ENCODE assay signal across 8 cellular contexts in the genomic region with DNA sequence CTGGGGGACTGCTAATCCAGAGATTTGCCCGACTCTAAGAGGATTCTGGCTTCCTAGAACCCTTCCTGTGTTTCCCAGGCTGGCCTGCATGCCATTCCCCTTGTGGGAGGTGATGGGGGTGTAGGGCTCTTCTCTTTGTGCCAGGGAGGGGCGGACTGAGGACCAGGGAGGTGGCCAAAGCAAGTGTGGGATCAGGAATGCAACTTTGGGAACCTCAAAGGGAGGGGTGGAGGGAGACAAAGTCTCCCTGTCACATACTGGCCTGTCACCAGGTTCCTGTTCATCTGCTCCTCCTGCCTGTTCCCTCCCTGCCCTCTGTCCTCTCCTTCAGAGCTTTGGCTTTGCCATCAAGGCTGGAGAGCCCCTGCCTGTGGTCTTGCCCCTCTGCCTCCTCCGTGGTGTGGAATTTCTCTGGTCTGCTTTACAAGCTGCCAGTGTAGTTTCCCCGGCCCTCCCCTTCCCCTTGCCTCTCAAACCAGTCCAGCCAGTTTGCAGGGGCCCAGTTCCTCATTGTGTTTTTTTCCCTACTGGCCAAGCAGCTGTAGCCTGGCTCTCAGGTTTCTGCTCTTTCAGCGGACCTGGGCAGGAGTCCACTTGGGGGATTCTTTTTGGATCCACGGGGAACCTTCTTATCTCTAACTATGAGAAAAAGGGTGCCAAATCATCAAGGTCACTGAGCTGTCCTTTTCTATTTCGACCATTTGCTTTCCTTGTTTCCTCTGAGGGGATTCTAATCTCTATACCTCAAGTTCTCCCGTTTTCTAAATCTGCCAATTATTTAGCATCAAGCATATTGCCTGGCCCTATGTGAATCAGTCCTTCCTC. TPM values are rescaled to one million over a fixed set of nuclear protein-coding genes. Genes with fewer than 3 reads are reported as not detected.
DNase-seq lines count a peak whose midpoint lies in the region; ATAC-seq, FAIRE-seq and TF ChIP-seq lines count a peak whose summit lies in the region.

No MANE protein-coding gene starts in this region.

- H3K9me3 ChIP-seq in GM12878 (replicated peaks; ENCODE audit: control insufficient read depth, insufficient read depth, low read length) (no peaks in the 10 kb centered on the region), liver (ENCODE audit: control insufficient read depth in 4 of 4, low read length in 3 of 4) (no peaks in the 10 kb centered on the region)

- no peak overlapping the region for H3K4me3 ChIP-seq in GM12878
- H3K4me3 ChIP-seq in liver (ENCODE audit: low read depth in 1 of 3, low read length in 3 of 3), result peak overlapping the region; percentile 10 to 72 (median 51)

- peaks cover 6 to 7% of the 10 kb centered on the region in 2 experiments for H3K27me3 ChIP-seq in GM12878 (replicated peaks in 1 of 2; ENCODE audit: control insufficient read depth in 2 of 2, insufficient read depth in 2 of 2, low read length in 1 of 2)
- H3K27me3 ChIP-seq in liver (ENCODE audit: control insufficient read depth in 4 of 4, insufficient read depth in 4 of 4, low read length in 3 of 4), result no peaks in the 10 kb centered on the region

- RAD21 ChIA-PET in GM12878 (lab: Charles Lee; ENCODE audit: unreplicated experiment), result interaction anchor here (0.6 kb wide), 1 partner anchor 94 kb away, joined by 3 read pairs; no protein-coding TSS in a partner anchor

- TF ChIP-seq CTCF in GM12878 (IDR thresholded peaks at IDR 0.05 in 2 of 3, conservative IDR thresholded peaks at IDR 0.05 in 1 of 3; ENCODE audit: control insufficient read depth in 2 of 3, extremely low read depth in 1 of 3, insufficient read depth in 1 of 3, low read depth in 3 of 3, low read length in 3 of 3), result no peak
- TF ChIP-seq CTCF in liver (IDR thresholded peaks at IDR 0.05; ENCODE audit: low read depth, low read length, missing input control), result no peak
- TF ChIP-seq CTCF in GM10248 (IDR thresholded peaks at IDR 0.05; ENCODE audit: control extremely low read depth, extremely low read depth, low read depth, missing control alignments), result no peak

- peak overlapping the region; percentile 7 for H3K4me3 Mint-ChIP-seq in stimulated activated naive CD8-positive, alpha-beta T cell treated with anti-CD3 and anti-CD28 coated beads, Interleukin-15, Interleukin-2, amounts not matched to agents 100 ng/mL and 50 ng/mL, for 24 hours
- no peak overlapping the region for H3K4me3 Mint-ChIP-seq in stimulated activated naive CD8-positive, alpha-beta T cell treated with anti-CD3 and anti-CD28 coated beads, Interleukin-15, amount 100 ng/mL, for 72 hours

- no peaks in the 10 kb centered on the region for H4K20me1 ChIP-seq in GM12878 (ENCODE audit: control insufficient read depth, insufficient read depth)

- H3K9ac ChIP-seq in GM12878 (ENCODE audit: control insufficient read depth, insufficient read depth, low read length) (no peak overlapping the region), liver (ENCODE audit: low read depth in 1 of 2, low read length in 2 of 2) (peak overlapping the region; percentile 26 to 51)

- H3K79me2 ChIP-seq in GM12878 (ENCODE audit: control insufficient read depth, insufficient read depth, low read length), result no peaks in the 10 kb centered on the region

- no peaks in the 10 kb centered on the region for H3K36me3 Mint-ChIP-seq in stimulated activated naive CD8-positive, alpha-beta T cell treated with anti-CD3 and anti-CD28 coated beads, Interleukin-15, Interleukin-2, amounts not matched to agents 100 ng/mL and 50 ng/mL, for 24 hours (ENCODE audit: low read depth)

- intact Hi-C loops in GM12878 (cut with micrococcal nuclease; ENCODE audit: unreplicated experiment), result loop anchor here (5.0 kb wide), 1 partner anchor 71 kb away; no protein-coding TSS in a partner anchor

- peaks cover 28% of the 10 kb centered on the region for H3K4me1 Mint-ChIP-seq in stimulated activated naive CD8-positive, alpha-beta T cell treated with anti-CD3 and anti-CD28 coated beads, Interleukin-15, Interleukin-2, amounts not matched to agents 100 ng/mL and 50 ng/mL, for 24 hours (ENCODE audit: low read depth)
- H3K4me1 Mint-ChIP-seq in stimulated activated naive CD8-positive, alpha-beta T cell treated with anti-CD3 and anti-CD28 coated beads, Interleukin-15, amount 100 ng/mL, for 72 hours, result peaks cover 27% of the 10 kb centered on the region

- H3K9me3 Mint-ChIP-seq in stimulated activated naive CD8-positive, alpha-beta T cell treated with anti-CD3 and anti-CD28 coated beads, Interleukin-15, Interleukin-2, amounts not matched to agents 100 ng/mL and 50 ng/mL, for 24 hours, result no peaks in the 10 kb centered on the region
- H3K9me3 Mint-ChIP-seq in stimulated activated naive CD8-positive, alpha-beta T cell treated with anti-CD3 and anti-CD28 coated beads, Interleukin-15, amount 100 ng/mL, for 72 hours, result no peaks in the 10 kb centered on the region

- peaks cover 3% of the 10 kb centered on the region for H3K27me3 Mint-ChIP-seq in stimulated activated naive CD8-positive, alpha-beta T cell treated with anti-CD3 and anti-CD28 coated beads, Interleukin-15, Interleukin-2, amounts not matched to agents 100 ng/mL and 50 ng/mL, for 24 hours
- no peaks in the 10 kb centered on the region for H3K27me3 Mint-ChIP-seq in stimulated activated naive CD8-positive, alpha-beta T cell treated with anti-CD3 and anti-CD28 coated beads, Interleukin-15, amount 100 ng/mL, for 72 hours

- 34% methylated on average over 8 of the region's 8 CpGs for WGBS in GM12878 (ENCODE audit: insufficient coverage, insufficient replicate concordance, low lambda C conversion rate, missing lambda C conversion rate)
- WGBS in liver, result 16% methylated on average over 8 of the region's 8 CpGs

- H2AFZ ChIP-seq in GM12878 (ENCODE audit: control insufficient read depth, low read depth, low read length), result no peak overlapping the region

- POLR2A ChIA-PET in GM12878 (lab: Charles Lee), result no interaction called here
- POLR2A ChIA-PET in GM10248 (lab: Yijun Ruan, JAX), result no interaction called here

- no peak overlapping the region for H3K27ac Mint-ChIP-seq in stimulated activated naive CD8-positive, alpha-beta T cell treated with anti-CD3 and anti-CD28 coated beads, Interleukin-15, Interleukin-2, amounts not matched to agents 100 ng/mL and 50 ng/mL, for 24 hours
- H3K27ac Mint-ChIP-seq in stimulated activated naive CD8-positive, alpha-beta T cell treated with anti-CD3 and anti-CD28 coated beads, Interleukin-15, amount 100 ng/mL, for 72 hours, result peak overlapping the region in 1 of 2 donors; percentile 65

- CTCF ChIA-PET in GM12878 (lab: Yijun Ruan, JAX) (no interaction called here), GM10248 (lab: Yijun Ruan, JAX) (interaction anchor here (0.9 kb wide), 1 partner anchor 23 kb away, joined by 3 read pairs; no protein-coding TSS in a partner anchor)

- SMC1A ChIA-PET in GM12878 (lab: Charles Lee; ENCODE audit: uncharacterized antibody, unreplicated experiment), result no interaction called here

- FAIRE-seq in GM12878 (lab: Jason Lieb, UNC), result no peak

- H3K27ac ChIP-seq in GM12878 (ENCODE audit: control insufficient read depth, insufficient read depth) (no peak overlapping the region), liver (ENCODE audit: low read depth in 1 of 2, low read length in 2 of 2) (peak overlapping the region; percentile 94 to 96)

- TF ChIP-seq EP300 in GM12878 (IDR thresholded peaks at IDR 0.05; ENCODE audit: borderline replicate concordance in 1 of 2, control insufficient read depth in 1 of 2, low read depth in 2 of 2, low read length in 2 of 2), result no peak

- in situ Hi-C loops in GM12878 (cut with MboI), result loop anchor here (5.0 kb wide), 1 partner anchor 66 kb away; no protein-coding TSS in a partner anchor

- DNase-seq in stimulated activated naive CD8-positive, alpha-beta T cell treated with anti-CD3 and anti-CD28 coated beads, Interleukin-15, amount 100 ng/mL, for 72 hours, result no peak
- DNase-seq in GM12878 (ENCODE audit: low read depth, low spot score) (no peak), DMS 273 (lab: John Stamatoyannopoulos, UW; ENCODE audit: unreplicated experiment) (no peak), GM10248 (ENCODE audit: extremely low spot score) (no peak)

- no peaks in the 10 kb centered on the region for H3K36me3 ChIP-seq in GM12878 (ENCODE audit: control insufficient read depth in 2 of 2, insufficient read depth in 2 of 2, low read length in 1 of 2)
- H3K36me3 ChIP-seq in liver (ENCODE audit: control insufficient read depth in 4 of 4, insufficient read depth in 3 of 4, low read depth in 1 of 4, low read length in 3 of 4), result no peaks in the 10 kb centered on the region

- TF ChIP-seq RAD21 in GM12878 (IDR thresholded peaks at IDR 0.05; ENCODE audit: insufficient read depth, low read depth, low read length) (no peak), liver (IDR thresholded peaks at IDR 0.05) (no peak)

- ATAC-seq in stimulated activated naive CD8-positive, alpha-beta T cell treated with anti-CD3 and anti-CD28 coated beads, Interleukin-15, amount 100 ng/mL, for 72 hours, result no peak
- ATAC-seq in GM12878 (no peak), HG03457 (IDR thresholded peaks at IDR 0.05; ENCODE audit: unreplicated experiment) (no peak), HG03280 (IDR thresholded peaks at IDR 0.05; ENCODE audit: unreplicated experiment) (no peak)

- no peak overlapping the region; the same call in 1 of the 2 replicates for H3K4me2 ChIP-seq in GM12878 (ENCODE audit: control insufficient read depth, insufficient read depth)

- H3K4me1 ChIP-seq in GM12878 (ENCODE audit: control insufficient read depth, insufficient read depth, low read length) (peaks cover 23% of the 10 kb centered on the region), liver (ENCODE audit: control insufficient read depth in 4 of 4, insufficient read depth in 4 of 4, low read length in 3 of 4) (peaks cover 4 to 65% (median 34%) of the 10 kb centered on the region in 4 donors)

- TF ChIP-seq POLR2A in GM12878 (IDR thresholded peaks at IDR 0.05; ENCODE audit: low read depth, low read length), result no peak

- BruUV-seq in GM12878 (replicated peaks; lab: Mats Ljungman, UMichigan), result no TSS peak

RNA-seq across cellular contexts. Expression of a gene that starts 1.8 kb away (rescaled TPM):
- 1.6 and 4.0 TPM in 2 replicates for total RNA-seq in GM12878 (2013; cell fraction: nucleolus; rRNA removed)
- total RNA-seq in GM12878 (2014; rRNA removed) (2.9 and 3.9 TPM in 2 replicates), GM12878 (2014; rRNA removed; fragmentation: Illumina TruSeq; extraction: Trizol) (2.7 and 3.0 TPM in 2 replicates), GM12878 (2021) (6.5 and 6.6 TPM in 2 replicates), liver (10 to 100 TPM; 16.9 to 48.9 TPM)
- 0.96 TPM for polyA plus RNA-seq in GM12878 (2011; ENCODE audit: low read depth)
- polyA plus RNA-seq in GM12878 (2011; rRNA removed) (0.11 and 0.20 TPM in 2 replicates), GM12878 (2014; fragmentation: Illumina TruSeq; extraction: Trizol) (6.0 and 6.5 TPM in 2 replicates), GM12878 (2014; fragmentation: Nextera tagmentation; extraction: Ambion mirVana) (1 to 10 TPM in 1 of 2 experiments, under 1 TPM in 1; 0.47 to 1.8 TPM), GM12878 (2014; rRNA removed) (3.8 and 3.9 TPM in 2 replicates), GM12878 (2016; fragmentation: Nextera tagmentation; extraction: Ambion mirVana) (1 to 10 TPM; 4.1 to 5.0 TPM), liver (10 to 100 TPM; 19.3 to 19.5 TPM)
- 0.01 and 0.10 TPM in 2 replicates for polyA plus RNA-seq in GM12878 (2011; cell fraction: cytosol; rRNA removed)
- polyA plus RNA-seq in GM12878 (2011; cell fraction: nucleus; rRNA removed), result 0.31 and 0.82 TPM in 2 replicates
- polyA plus RNA-seq in GM12878 (2012), result 1.7 and 1.8 TPM in 2 replicates
- 0.31 TPM in 1 of 2 replicates, not detected in the other for polyA minus RNA-seq in GM12878 (2011; rRNA and poly(A)+ RNA removed)
- polyA minus RNA-seq in GM12878 (2011; cell fraction: cytosol; rRNA and poly(A)+ RNA removed), result not detected in 2 replicates
- polyA minus RNA-seq in GM12878 (2011; cell fraction: nucleus; rRNA and poly(A)+ RNA removed), result 0.12 and 0.67 TPM in 2 replicates

RNA-seq across cellular contexts. Expression of a gene that starts 27.1 kb away (rescaled TPM):
- not detected in 2 replicates for total RNA-seq in GM12878 (2013; cell fraction: nucleolus; rRNA removed)
- total RNA-seq in GM12878 (2014; rRNA removed), result 2.7 and 4.3 TPM in 2 replicates
- total RNA-seq in GM12878 (2014; rRNA removed; fragmentation: Illumina TruSeq; extraction: Trizol), result 2.9 and 3.2 TPM in 2 replicates
- total RNA-seq in GM12878 (2021), result 2.6 and 4.1 TPM in 2 replicates
- polyA plus RNA-seq in GM12878 (2011; ENCODE audit: low read depth), result 0.83 TPM
- 0.08 TPM in 1 of 2 replicates, not detected in the other for polyA plus RNA-seq in GM12878 (2011; rRNA removed)
- 0.05 and 0.15 TPM in 2 replicates for polyA plus RNA-seq in GM12878 (2011; cell fraction: cytosol; rRNA removed)
- 0.10 TPM in 1 of 2 replicates, not detected in the other for polyA plus RNA-seq in GM12878 (2011; cell fraction: nucleus; rRNA removed)
- polyA plus RNA-seq in GM12878 (2012), result 1.6 and 1.9 TPM in 2 replicates
- 3.6 and 4.0 TPM in 2 replicates for polyA plus RNA-seq in GM12878 (2014; fragmentation: Illumina TruSeq; extraction: Trizol)
- 1 to 10 TPM; 3.7 to 4.3 TPM for polyA plus RNA-seq in GM12878 (2014; fragmentation: Nextera tagmentation; extraction: Ambion mirVana)
- polyA plus RNA-seq in GM12878 (2014; rRNA removed), result 3.2 and 4.0 TPM in 2 replicates
- polyA plus RNA-seq in GM12878 (2016; fragmentation: Nextera tagmentation; extraction: Ambion mirVana), result 1 to 10 TPM; 2.2 to 2.8 TPM
- 0.31 TPM in 1 of 2 replicates, not detected in the other for polyA minus RNA-seq in GM12878 (2011; rRNA and poly(A)+ RNA removed)
- polyA minus RNA-seq in GM12878 (2011; cell fraction: cytosol; rRNA and poly(A)+ RNA removed), result 0.42 TPM in 1 of 2 replicates, not detected in the other
- not detected in 2 replicates for polyA minus RNA-seq in GM12878 (2011; cell fraction: nucleus; rRNA and poly(A)+ RNA removed)
- 1 to 10 TPM; 3.4 to 4.8 TPM for total RNA-seq in liver
- polyA plus RNA-seq in liver, result 1 to 10 TPM; 1.7 to 2.6 TPM

RNA-seq across cellular contexts. Expression of a gene that starts 53.7 kb away (rescaled TPM):
- 197 and 222 TPM in 2 replicates for total RNA-seq in GM12878 (2013; cell fraction: nucleolus; rRNA removed)
- total RNA-seq in GM12878 (2014; rRNA removed) (32.5 and 33.0 TPM in 2 replicates), GM12878 (2014; rRNA removed; fragmentation: Illumina TruSeq; extraction: Trizol) (39.1 and 44.9 TPM in 2 replicates), GM12878 (2021) (80.6 and 84.4 TPM in 2 replicates), liver (10 to 100 TPM; 26.8 to 30.1 TPM)
- polyA plus RNA-seq in GM12878 (2011; ENCODE audit: low read depth), result 25.3 TPM
- polyA plus RNA-seq in GM12878 (2011; rRNA removed) (41.2 and 62.2 TPM in 2 replicates), GM12878 (2014; fragmentation: Illumina TruSeq; extraction: Trizol) (64.4 and 74.5 TPM in 2 replicates), GM12878 (2014; fragmentation: Nextera tagmentation; extraction: Ambion mirVana) (10 to 100 TPM; 11.3 to 26.9 TPM), GM12878 (2014; rRNA removed) (46.8 and 47.4 TPM in 2 replicates), GM12878 (2016; fragmentation: Nextera tagmentation; extraction: Ambion mirVana) (10 to 100 TPM; 13.3 to 19.6 TPM), liver (1 to 10 TPM; 7.7 to 7.8 TPM)
- 34.2 and 45.4 TPM in 2 replicates for polyA plus RNA-seq in GM12878 (2011; cell fraction: cytosol; rRNA removed)
- polyA plus RNA-seq in GM12878 (2011; cell fraction: nucleus; rRNA removed), result 110 and 121 TPM in 2 replicates
- polyA plus RNA-seq in GM12878 (2012), result 34.9 and 39.5 TPM in 2 replicates
- polyA minus RNA-seq in GM12878 (2011; rRNA and poly(A)+ RNA removed), result 100 and 151 TPM in 2 replicates
- 21.8 and 33.8 TPM in 2 replicates for polyA minus RNA-seq in GM12878 (2011; cell fraction: cytosol; rRNA and poly(A)+ RNA removed)
- polyA minus RNA-seq in GM12878 (2011; cell fraction: nucleus; rRNA and poly(A)+ RNA removed), result 56.3 and 104 TPM in 2 replicates
